ENCODE assay signal across 8 cellular contexts in the genomic region with DNA sequence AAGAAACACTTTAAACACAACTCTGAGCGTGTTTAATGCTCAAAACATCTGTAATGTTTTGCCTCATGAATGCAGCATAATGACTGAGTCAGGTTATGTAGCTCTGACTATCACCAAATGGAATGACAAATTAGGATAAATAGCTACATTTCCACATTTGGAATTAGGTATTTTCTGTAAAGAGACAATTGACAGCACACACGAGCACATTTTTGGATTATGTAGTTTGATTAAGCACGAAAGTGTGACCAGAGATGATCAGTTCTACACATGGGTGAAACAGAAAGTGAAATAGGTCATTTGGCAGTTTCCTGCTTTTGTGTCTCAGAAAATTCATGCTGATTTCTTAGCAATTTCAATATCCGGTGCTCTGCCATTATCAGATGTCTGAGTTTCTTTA. TPM values are rescaled to one million over a fixed set of nuclear protein-coding genes. Genes with fewer than 3 reads are reported as not detected.
DNase-seq lines count a peak whose midpoint lies in the region; ATAC-seq and TF ChIP-seq lines count a peak whose summit lies in the region.

No MANE protein-coding gene starts in this region.

- intact Hi-C loops in Right ventricle myocardium inferior (cut with DNase I) = no loop called here

- TF ChIP-seq CTCF in choroid plexus epithelial cell (conservative IDR thresholded peaks at IDR 0.05; ENCODE audit: low read depth, low read length) = no peak

- no peak overlapping the region for H3K4me3 ChIP-seq in choroid plexus epithelial cell (ENCODE audit: low read depth, low read length)

- ATAC-seq in GM19468 (IDR thresholded peaks at IDR 0.05; ENCODE audit: extremely low read depth, unreplicated experiment) (peak; percentile 83), HG03460 (IDR thresholded peaks at IDR 0.05; ENCODE audit: unreplicated experiment) (peak; percentile 87), Right ventricle myocardium inferior (no peak)

- peak; percentile 49 for DNase-seq in GM04503 (ENCODE audit: low read depth)
- DNase-seq in choroid plexus epithelial cell (ENCODE audit: low read depth) = peak; percentile 33
- DNase-seq in DMS79 (lab: John Stamatoyannopoulos, UW) = no peak
- no peak for DNase-seq in DMS 273 treated with DMSO at 0.1 percent for 48 hours (lab: John Stamatoyannopoulos, UW)
- DNase-seq in HPDE6-E6E7 (ENCODE audit: extremely low spot score) = no peak
- no peak for DNase-seq in Right ventricle myocardium inferior (ENCODE audit: missing footprints)

RNA-seq across cellular contexts. Expression of gene LPIN1, which starts 29.0 kb away (rescaled TPM):
- total RNA-seq in Right ventricle myocardium inferior = 64.6 TPM

Comparison
In these comparisons a context has a peak if more than half of its experiments do, and no peak if none do; other contexts are left out.
1. DNase-seq: peak in GM04503 (single experiment) and choroid plexus epithelial cell (single experiment); none in DMS79 (single experiment), DMS 273 treated with DMSO at 0.1 percent for 48 hours (single experiment), HPDE6-E6E7 (single experiment) and Right ventricle myocardium inferior (single experiment).